Comparison of ENCODE assay signal across 20 cellular contexts in the genomic region with DNA sequence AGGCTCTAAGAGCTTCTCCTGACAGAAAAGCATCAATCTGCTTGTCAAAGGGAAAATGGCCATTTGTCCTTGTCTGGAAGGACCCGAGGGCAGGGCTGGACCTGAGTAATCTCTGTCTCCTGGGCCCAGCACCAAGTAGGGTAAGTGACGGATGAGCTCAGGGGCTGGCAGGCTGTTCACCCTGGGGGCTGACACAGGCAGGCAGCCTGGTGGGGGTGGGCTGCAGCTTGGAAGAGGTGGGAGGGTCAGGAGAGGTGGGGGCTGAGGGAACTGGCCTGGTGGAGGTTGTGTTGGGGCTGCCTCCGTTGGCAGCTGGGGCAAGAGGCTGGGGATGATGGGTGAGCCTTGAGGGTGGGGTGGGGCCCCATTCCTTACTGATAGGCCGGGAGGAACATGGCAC. TPM values are rescaled to one million over a fixed set of nuclear protein-coding genes. Genes with fewer than 3 reads are reported as not detected.
DNase-seq lines count a peak whose midpoint lies in the region; ATAC-seq and TF ChIP-seq lines count a peak whose summit lies in the region.
"Had no signal": no experiment of that assay in that cellular context is flagged by ENCODE, and none has a peak within 500 bp of the region (broad histone marks: within the 10 kb centered on the region; RNA-seq: fewer than 3 reads in every experiment).

No MANE protein-coding gene starts in this region.

- peaks cover 13% of the 10 kb centered on the region for H3K9me3 Mint-ChIP-seq in type B pancreatic cell

- peaks cover 3% of the 10 kb centered on the region for H3K36me3 Mint-ChIP-seq in type B pancreatic cell
- H3K36me3 Mint-ChIP-seq: CD4-positive, CD25-positive, alpha-beta regulatory T cell had no signal

- peak; percentile 34 for DNase-seq in activated CD8-positive, alpha-beta memory T cell treated with anti-CD3 and anti-CD28 coated beads, Interleukin-2, amount 50 U/mL, for 48 hours
- DNase-seq in activated CD8-positive, alpha-beta memory T cell treated with anti-CD3 and anti-CD28 coated beads, Interleukin-2, amount 50 U/mL, for 4 hours = no peak
- DNase-seq in coronary artery (ENCODE audit: low spot score) = peak; percentile 33
- peak; percentile 32 for DNase-seq in left lobe of liver (ENCODE audit: low spot score)
- DNase-seq in type B pancreatic cell (ENCODE audit: extremely low spot score, unreplicated experiment) = no peak
- no peak for DNase-seq in AG20443 (ENCODE audit: low spot score)
- no peak for DNase-seq in EL
- DNase-seq: CD4-positive, CD25-positive, alpha-beta regulatory T cell; Kasumi-1; NCI-H1105; NCI-H1436 treated with DMSO at 0.1 percent for 48 hours; NCI-H187 treated with DMSO at 0.1 percent for 48 hours; NCI-H2171 treated with DMSO at 0.1 percent for 48 hours; NCI-H524; NCI-H774; PC-9; SHP77 had no signal

- peaks cover 11% of the 10 kb centered on the region for H3K27me3 Mint-ChIP-seq in type B pancreatic cell

- H3K4me3 Mint-ChIP-seq in type B pancreatic cell = peak overlapping the region; percentile 15
- H3K4me3 Mint-ChIP-seq: CD4-positive, CD25-positive, alpha-beta regulatory T cell had no signal

- ATAC-seq in left lobe of liver (no peak), HG03354 (IDR thresholded peaks at IDR 0.05; ENCODE audit: poor library complexity, severe bottlenecking, unreplicated experiment) (no peak)
- ATAC-seq: K562 had no signal

- TF ChIP-seq CTCF in coronary artery (IDR thresholded peaks at IDR 0.05) = no peak
- no peak for TF ChIP-seq CTCF in type B pancreatic cell (conservative IDR thresholded peaks at IDR 0.05)

- H3K27ac Mint-ChIP-seq in type B pancreatic cell = peak overlapping the region; percentile 42
- H3K27ac Mint-ChIP-seq: CD4-positive, CD25-positive, alpha-beta regulatory T cell had no signal

- no peak overlapping the region for H3K4me3 ChIP-seq in coronary artery
- H3K4me3 ChIP-seq: BLaER1, K562, PC-9 had no signal

- peaks cover 22% of the 10 kb centered on the region for H3K4me1 Mint-ChIP-seq in type B pancreatic cell (ENCODE audit: unreplicated experiment)
- H3K4me1 Mint-ChIP-seq: CD4-positive, CD25-positive, alpha-beta regulatory T cell had no signal

- H3K27ac ChIP-seq in coronary artery = no peak overlapping the region
- H3K27ac ChIP-seq: BLaER1, PC-9 had no signal

RNA-seq across cellular contexts. Expression of a gene that starts 42.3 kb away (rescaled TPM):
- 17.8 TPM for total RNA-seq in left lobe of liver
- 46.9 and 52.6 TPM in 2 replicates for total RNA-seq in type B pancreatic cell (ENCODE audit: low replicate concordance)

Comparison
In these comparisons a context has a peak if more than half of its experiments do, and no peak if none do; other contexts are left out.
1. DNase-seq: peak in activated CD8-positive, alpha-beta memory T cell treated with anti-CD3 and anti-CD28 coated beads, Interleukin-2, amount 50 U/mL, for 48 hours (single experiment), coronary artery (single experiment) and left lobe of liver (single experiment); none in activated CD8-positive, alpha-beta memory T cell treated with anti-CD3 and anti-CD28 coated beads, Interleukin-2, amount 50 U/mL, for 4 hours (single experiment), type B pancreatic cell (single experiment), AG20443 (single experiment) and EL (single experiment).